8 cellular contexts compared by ENCODE assay signal in genomic region chr17:70168044-70168978, GRCh38. TPM values are rescaled to one million over a fixed set of nuclear protein-coding genes. Genes with fewer than 3 reads are reported as not detected.
DNase-seq lines count a peak whose midpoint lies in the region; ATAC-seq and TF ChIP-seq lines count a peak whose summit lies in the region.

No MANE protein-coding gene starts in this region.

- no peaks in the 10 kb centered on the region for H3K9me3 ChIP-seq in CD4-positive, alpha-beta memory T cell (ENCODE audit: control insufficient read depth in 1 of 2, low read length in 2 of 2)
- H3K9me3 ChIP-seq in HUES6 (ENCODE audit: control insufficient read depth, insufficient read depth, low read depth, low read length): no peaks in the 10 kb centered on the region
- H3K9me3 ChIP-seq in SK-N-MC (ENCODE audit: low read depth, low read length): no peaks in the 10 kb centered on the region
- H3K9me3 ChIP-seq in lung (ENCODE audit: control insufficient read depth in 2 of 2, insufficient read depth in 1 of 2, low read length in 1 of 2): no peaks in the 10 kb centered on the region

- ATAC-seq in GM19324 (IDR thresholded peaks at IDR 0.05; ENCODE audit: low FRiP score, unreplicated experiment) (peak; percentile 30), lung (ENCODE audit: insufficient read depth, low FRiP score) (peak; percentile 7), HG03521 (IDR thresholded peaks at IDR 0.05; ENCODE audit: unreplicated experiment) (no peak)

- CTCF ChIA-PET in CD4-positive, alpha-beta memory T cell (lab: Charles Lee; ENCODE audit: partially characterized antibody): no interaction called here

- peaks cover 11% of the 10 kb centered on the region for H3K27me3 ChIP-seq in CD4-positive, alpha-beta memory T cell (ENCODE audit: insufficient read depth, low read length)
- H3K27me3 ChIP-seq in HUES6 (ENCODE audit: control insufficient read depth, insufficient read depth, low read length) (peaks cover 53% of the 10 kb centered on the region), lung (ENCODE audit: control insufficient read depth, insufficient read depth) (no peaks in the 10 kb centered on the region)

- H3K9ac ChIP-seq in HUES6 (ENCODE audit: low read length) (no peak overlapping the region), SK-N-MC (ENCODE audit: insufficient read length) (no peak overlapping the region)

- no peaks in the 10 kb centered on the region for H3K36me3 Mint-ChIP-seq in CD4-positive, alpha-beta memory T cell
- no peaks in the 10 kb centered on the region for H3K36me3 Mint-ChIP-seq in endothelial cell (ENCODE audit: low read depth, unreplicated experiment)

- DNase-seq in CD4-positive, alpha-beta memory T cell: no peak
- DNase-seq in SK-N-MC (ENCODE audit: low read depth, low spot score) (peak; percentile 14), endothelial cell (ENCODE audit: low spot score) (peak; percentile 64), lung (ENCODE audit: low spot score) (peak; percentile 66), superior temporal gyrus (ENCODE audit: extremely low spot score) (peak; percentile 94)

- H3K9me3 Mint-ChIP-seq in CD4-positive, alpha-beta memory T cell: peaks cover 0 to 5% (median 0%) of the 10 kb centered on the region in 8 donors
- no peaks in the 10 kb centered on the region for H3K9me3 Mint-ChIP-seq in endothelial cell (ENCODE audit: unreplicated experiment)

- peaks cover 12 to 26% (median 19%) of the 10 kb centered on the region in 4 donors for H3K4me1 Mint-ChIP-seq in CD4-positive, alpha-beta memory T cell
- peaks cover 35% of the 10 kb centered on the region for H3K4me1 Mint-ChIP-seq in endothelial cell (ENCODE audit: unreplicated experiment)

- peaks cover 11% of the 10 kb centered on the region for H3K4me1 ChIP-seq in CD4-positive, alpha-beta memory T cell (ENCODE audit: insufficient read depth, low read length)
- peaks cover 8% of the 10 kb centered on the region; the same call in 1 of the 2 replicates for H3K4me1 ChIP-seq in HUES6 (ENCODE audit: control insufficient read depth, insufficient read depth, low read length)
- peaks cover 0 to 3% of the 10 kb centered on the region in 2 donors for H3K4me1 ChIP-seq in lung (ENCODE audit: control insufficient read depth in 2 of 2, insufficient read depth in 2 of 2, low read length in 2 of 2)

- no peak overlapping the region for H3K27ac Mint-ChIP-seq in CD4-positive, alpha-beta memory T cell
- peak overlapping the region; percentile 66 for H3K27ac Mint-ChIP-seq in endothelial cell (ENCODE audit: unreplicated experiment)

- WGBS in lung, 2 donors: 1 to 3% methylated on average over 45 of the region's 45 CpGs

- POLR2A ChIA-PET in CD4-positive, alpha-beta memory T cell (lab: Charles Lee; ENCODE audit: partially characterized antibody): no interaction called here

- H3K4me3 Mint-ChIP-seq in CD4-positive, alpha-beta memory T cell: peak overlapping the region; percentile 46 to 80 (median 68)
- H3K4me3 Mint-ChIP-seq in endothelial cell (ENCODE audit: unreplicated experiment): peak overlapping the region; percentile 98

- no peak overlapping the region for H3K27ac ChIP-seq in CD4-positive, alpha-beta memory T cell (ENCODE audit: low read depth, low read length)
- H3K27ac ChIP-seq in HUES6 (ENCODE audit: low read depth, low read length) (no peak overlapping the region), SK-N-MC (no peak overlapping the region), lung (ENCODE audit: low read depth in 1 of 2, low read length in 1 of 2) (peak overlapping the region; percentile 93 to 98)

- intact Hi-C loops in CD4-positive, alpha-beta memory T cell (cut with micrococcal nuclease): no loop called here

- no peaks in the 10 kb centered on the region for H3K36me3 ChIP-seq in CD4-positive, alpha-beta memory T cell (ENCODE audit: insufficient read depth, low read length)
- H3K36me3 ChIP-seq in HUES6 (ENCODE audit: control insufficient read depth, insufficient read depth, low read length) (no peaks in the 10 kb centered on the region), SK-N-MC (ENCODE audit: insufficient read depth, low read length) (no peaks in the 10 kb centered on the region), lung (ENCODE audit: control insufficient read depth in 2 of 2, insufficient read depth in 2 of 2, low read length in 2 of 2) (no peaks in the 10 kb centered on the region)

- TF ChIP-seq CTCF in endothelial cell (IDR thresholded peaks at IDR 0.05; ENCODE audit: unreplicated experiment) (no peak), lung (IDR thresholded peaks at IDR 0.05; ENCODE audit: control extremely low read depth, extremely low read depth) (peak; percentile 32)

- peaks cover 37 to 55% of the 10 kb centered on the region in 2 donors for H3K27me3 Mint-ChIP-seq in CD4-positive, alpha-beta memory T cell
- H3K27me3 Mint-ChIP-seq in endothelial cell (ENCODE audit: unreplicated experiment): peaks cover 4% of the 10 kb centered on the region

- no peak overlapping the region for H3K4me3 ChIP-seq in CD4-positive, alpha-beta memory T cell (ENCODE audit: low read length in 2 of 2)
- peak overlapping the region; percentile 92 for H3K4me3 ChIP-seq in HUES6 (ENCODE audit: low read depth, low read length)
- H3K4me3 ChIP-seq in SK-N-MC: peak overlapping the region; percentile 67
- H3K4me3 ChIP-seq in lung: peak overlapping the region; percentile 59

RNA-seq across cellular contexts. Expression of gene KCNJ2, which starts 1.0 kb away (rescaled TPM):
- not detected for total RNA-seq in CD4-positive, alpha-beta memory T cell
- polyA plus RNA-seq in CD4-positive, alpha-beta memory T cell: not detected
- total RNA-seq in endothelial cell (ENCODE audit: unreplicated experiment) (29.4 TPM), lung (1 to 10 TPM; 6.7 to 9.7 TPM)
- polyA plus RNA-seq in lung: 10 to 100 TPM in 1 of 2 donors, 1 to 10 TPM in 1; 6.4 to 12.7 TPM

Comparison
In these comparisons a context has a peak if more than half of its experiments do, and no peak if none do; other contexts are left out.
1. DNase-seq: peak in SK-N-MC (single experiment), endothelial cell (single experiment), lung (single experiment) and superior temporal gyrus (single experiment); none in CD4-positive, alpha-beta memory T cell (0 of 5).
2. H3K27ac ChIP-seq: peak in lung (2 of 2); none in CD4-positive, alpha-beta memory T cell (single experiment), HUES6 (single experiment) and SK-N-MC (single experiment).
3. H3K4me3 ChIP-seq: peak in HUES6 (single experiment), SK-N-MC (single experiment) and lung (single experiment); none in CD4-positive, alpha-beta memory T cell (0 of 2).
4. RNA of gene KCNJ2, which starts 1.0 kb away (total RNA-seq): 29.4 TPM in endothelial cell (single experiment) and 6.7 to 9.7 TPM in lung; not detected in CD4-positive, alpha-beta memory T cell; every median in the first group is over 4 times any median in the second.